In the genomic region with DNA sequence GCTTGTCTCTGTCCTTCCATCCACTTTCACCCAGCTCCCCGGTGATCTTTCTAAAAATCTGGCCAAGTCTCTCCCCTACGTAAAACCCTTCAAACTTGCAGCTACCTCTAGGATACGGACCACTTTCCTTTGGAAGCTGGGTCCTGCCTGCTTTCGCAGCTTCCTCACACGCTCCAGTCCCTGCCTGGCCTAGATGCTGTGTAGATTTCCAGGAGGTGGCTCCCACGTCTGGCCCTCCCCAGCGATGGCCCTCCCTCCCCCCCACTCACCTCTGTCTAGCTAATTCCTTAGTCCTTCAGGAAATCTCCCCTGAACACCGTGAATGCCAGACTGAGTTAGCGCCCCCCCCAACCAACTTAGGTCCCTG, we compare ENCODE assay signal across 9 cellular contexts. TPM values are rescaled to one million over a fixed set of nuclear protein-coding genes. Genes with fewer than 3 reads are reported as not detected.
A peak's percentile ranks its signal among the peaks of the same experiment; 100 is the strongest.
DNase-seq lines count a peak whose midpoint lies in the region; ATAC-seq, FAIRE-seq and TF ChIP-seq lines count a peak whose summit lies in the region.
"Had no signal": no experiment of that assay in that cellular context is flagged by ENCODE, and none has a peak within 500 bp of the region (broad histone marks: within the 10 kb centered on the region; RNA-seq: fewer than 3 reads in every experiment).

No MANE protein-coding gene starts in this region.

- H3K4me2 ChIP-seq in astrocyte (ENCODE audit: low read length) = peak overlapping the region; percentile 98

- H3K9me3 ChIP-seq in HUES48 (ENCODE audit: control insufficient read depth, insufficient read depth, low read length) (no peaks in the 10 kb centered on the region), astrocyte (ENCODE audit: insufficient read depth, low read depth, low read length) (no peaks in the 10 kb centered on the region), left lung (no peaks in the 10 kb centered on the region)

- DNase-seq in astrocyte (ENCODE audit: low read depth) (no peak), natural killer cell (no peak), left lung (no peak), 8988T (no peak), superior temporal gyrus (ENCODE audit: extremely low spot score) (no peak), NOMO-1 treated with dmso at 0.1 percent for 144 hours (lab: John Stamatoyannopoulos, UW; ENCODE audit: unreplicated experiment) (no peak)

- peak overlapping the region; percentile 95 for H2AFZ ChIP-seq in astrocyte (ENCODE audit: low read depth, low read length)

- no peaks in the 10 kb centered on the region for H3K9me3 Mint-ChIP-seq in astrocyte (ENCODE audit: unreplicated experiment)
- no peaks in the 10 kb centered on the region for H3K9me3 Mint-ChIP-seq in natural killer cell

- ATAC-seq in natural killer cell = no peak
- no peak for ATAC-seq in left lung

- H3K9ac ChIP-seq in HUES48 (ENCODE audit: low read depth, low read length) = no peak overlapping the region
- H3K9ac ChIP-seq in astrocyte (ENCODE audit: low read length) = peak overlapping the region; percentile 99

- peak overlapping the region; percentile 91 for H3K27ac ChIP-seq in C4-2B
- H3K27ac ChIP-seq in HUES48 (ENCODE audit: low read depth, low read length) = no peak overlapping the region
- H3K27ac ChIP-seq in astrocyte (ENCODE audit: low read depth, low read length) = no peak overlapping the region
- no peak overlapping the region for H3K27ac ChIP-seq in left lung

- peaks cover 45% of the 10 kb centered on the region for H3K79me2 ChIP-seq in astrocyte (ENCODE audit: insufficient read depth, low read length)

- H3K4me3 Mint-ChIP-seq in astrocyte (ENCODE audit: unreplicated experiment) = peak overlapping the region; percentile 99
- H3K4me3 Mint-ChIP-seq in natural killer cell = peak overlapping the region; percentile 92

- H3K36me3 Mint-ChIP-seq in astrocyte (ENCODE audit: low read depth, unreplicated experiment) = peaks cover 12% of the 10 kb centered on the region
- H3K36me3 Mint-ChIP-seq in natural killer cell = peaks cover 15% of the 10 kb centered on the region

- no peak for FAIRE-seq in astrocyte (lab: Jason Lieb, UNC)
- FAIRE-seq: TTC549 had no signal

- 0 out of 2 replicates have a peak, but pooled peaks cover 2% of the 10 kb centered on the region for H3K27me3 ChIP-seq in HUES48 (ENCODE audit: control insufficient read depth, insufficient read depth, low read length)
- H3K27me3 ChIP-seq in astrocyte (ENCODE audit: insufficient read depth, low read length) = no peaks in the 10 kb centered on the region
- no peaks in the 10 kb centered on the region for H3K27me3 ChIP-seq in left lung

- H3K36me3 ChIP-seq in HUES48 (ENCODE audit: control insufficient read depth, insufficient read depth, low read length) (peaks cover 24% of the 10 kb centered on the region), astrocyte (ENCODE audit: insufficient read depth, low read length) (peaks cover 19% of the 10 kb centered on the region), left lung (peaks cover 0 to 21% of the 10 kb centered on the region in 2 donors)

- H3K27me3 Mint-ChIP-seq in astrocyte (ENCODE audit: low read depth, unreplicated experiment) (no peaks in the 10 kb centered on the region), natural killer cell (ENCODE audit: low read depth in 2 of 2) (no peaks in the 10 kb centered on the region)

- intact Hi-C loops in natural killer cell (cut with micrococcal nuclease) = loop anchor here (5.0 kb wide), 1 partner anchor 36 kb away; no protein-coding TSS in a partner anchor
- intact Hi-C loops in left lung (cut with DNase I) = no loop called here

- H3K27ac Mint-ChIP-seq in astrocyte (ENCODE audit: unreplicated experiment) (peak overlapping the region; percentile 80), natural killer cell (peak overlapping the region; percentile 59 to 79)

- H3K4me1 ChIP-seq in HUES48 (ENCODE audit: control insufficient read depth, insufficient read depth, low read length) (0 out of 2 replicates have a peak, but pooled peaks cover 4% of the 10 kb centered on the region), astrocyte (ENCODE audit: insufficient read depth, low read length) (peaks cover 15% of the 10 kb centered on the region), left lung (peaks cover 14 to 38% of the 10 kb centered on the region in 2 donors)

- H3K4me1 Mint-ChIP-seq in astrocyte (ENCODE audit: low read depth, unreplicated experiment) = peaks cover 10% of the 10 kb centered on the region
- H3K4me1 Mint-ChIP-seq in natural killer cell = peaks cover 29 to 41% of the 10 kb centered on the region in 2 donors

- no peak for TF ChIP-seq CTCF in C4-2B (conservative IDR thresholded peaks at IDR 0.05)
- no peak for TF ChIP-seq CTCF in astrocyte (IDR thresholded peaks at IDR 0.05; ENCODE audit: insufficient read depth, low read depth, low read length)
- no peak for TF ChIP-seq CTCF in natural killer cell (IDR thresholded peaks at IDR 0.05)
- TF ChIP-seq CTCF in left lung (IDR thresholded peaks at IDR 0.05) = no peak

- H3K4me3 ChIP-seq in HUES48 (ENCODE audit: low read depth, low read length) = peak overlapping the region; percentile 78
- peak overlapping the region; percentile 99 for H3K4me3 ChIP-seq in astrocyte (ENCODE audit: insufficient read depth, low read depth, low read length)
- peak overlapping the region in 1 of 2 donors; percentile 87 for H3K4me3 ChIP-seq in left lung

- H4K20me1 ChIP-seq in astrocyte (ENCODE audit: insufficient read depth, low read length) = peaks cover 41% of the 10 kb centered on the region

RNA-seq across cellular contexts. Expression of a gene that starts 0.6 kb away (rescaled TPM):
- total RNA-seq in astrocyte (180 and 185 TPM in 2 replicates), natural killer cell (10 to 100 TPM; 55.6 to 62.7 (median 56.0) TPM), left lung (100 to 1,000 TPM; 102 to 151 TPM)

RNA-seq across cellular contexts. Expression of a gene that starts 24.9 kb away (rescaled TPM):
- total RNA-seq in astrocyte = 3.0 and 3.1 TPM in 2 replicates
- total RNA-seq in natural killer cell = 1 to 10 TPM; 2.4 to 3.2 (median 2.9) TPM
- total RNA-seq in left lung = 1 to 10 TPM; 2.6 to 3.8 TPM

RNA-seq across cellular contexts. Expression of a gene that starts 24.9 kb away (rescaled TPM):
- 57.3 and 60.3 TPM in 2 replicates for total RNA-seq in astrocyte
- 10 to 100 TPM; 16.4 to 36.6 (median 31.3) TPM for total RNA-seq in natural killer cell
- 10 to 100 TPM; 52.5 to 53.8 TPM for total RNA-seq in left lung

RNA-seq across cellular contexts. Expression of a gene that starts 28.1 kb away (rescaled TPM):
- total RNA-seq in astrocyte (28.3 and 43.3 TPM in 2 replicates), natural killer cell (10 to 100 TPM; 24.2 to 40.6 (median 25.8) TPM), left lung (100 to 1,000 TPM in 1 of 2 donors, 10 to 100 TPM in 1; 60.9 to 148 TPM)

RNA-seq across cellular contexts. Expression of a gene that starts 52.0 kb away (rescaled TPM):
- total RNA-seq in astrocyte (41.0 and 47.3 TPM in 2 replicates), natural killer cell (10 to 100 TPM; 16.3 to 25.4 (median 18.6) TPM), left lung (10 to 100 TPM; 19.6 to 24.3 TPM)
